In the genomic region with DNA sequence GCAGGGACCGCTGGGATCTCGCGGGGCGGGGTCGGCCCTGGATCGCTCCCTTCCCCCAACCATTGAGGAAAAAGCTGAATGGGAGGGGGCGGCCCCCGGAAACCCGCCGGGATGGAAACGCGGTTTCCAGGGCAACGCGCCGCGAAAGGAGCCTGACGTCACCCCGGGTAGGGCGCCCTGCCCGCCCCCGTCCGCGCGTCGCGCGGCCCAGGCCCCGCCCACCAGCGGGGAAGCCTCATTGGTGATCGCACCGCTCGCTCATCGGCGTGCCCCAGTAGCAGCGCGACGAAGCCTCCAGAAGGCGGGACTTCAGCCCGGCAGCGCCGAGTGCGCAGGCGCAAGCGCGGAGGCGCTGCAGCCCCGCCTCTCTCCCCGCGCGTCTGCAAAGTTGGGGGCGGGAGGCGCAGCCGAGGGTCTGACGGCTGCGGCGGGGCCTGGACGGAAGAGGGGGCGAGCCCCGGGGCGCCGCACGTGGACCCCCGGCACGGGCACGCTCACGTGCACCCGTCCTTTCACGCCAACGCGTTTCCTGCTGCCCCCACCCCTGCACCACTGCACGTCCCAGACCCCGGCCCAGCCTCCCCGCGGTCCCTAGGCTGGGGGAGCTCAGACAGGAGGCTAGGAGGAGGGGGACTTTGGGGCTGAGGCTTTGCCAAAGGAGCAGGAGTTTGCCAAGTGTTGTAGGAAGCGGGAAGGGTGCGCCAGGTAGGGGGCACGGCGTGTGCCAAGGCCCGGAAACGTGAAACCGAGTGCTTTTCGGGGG, we compare ENCODE assay signal across 8 cellular contexts. TPM values are rescaled to one million over a fixed set of nuclear protein-coding genes. Genes with fewer than 3 reads are reported as not detected.
A peak's percentile ranks its signal among the peaks of the same experiment; 100 is the strongest.
DNase-seq lines count a peak whose midpoint lies in the region; ATAC-seq and TF ChIP-seq lines count a peak whose summit lies in the region.

No MANE protein-coding gene starts in this region.

- TF ChIP-seq CTCF in colonic mucosa (IDR thresholded peaks at IDR 0.05): no peak

- H3K9me3 ChIP-seq in colonic mucosa: no peaks in the 10 kb centered on the region

- H3K4me1 ChIP-seq in colonic mucosa: peaks cover 25% of the 10 kb centered on the region

- peak overlapping the region; percentile 54 for H3K4me3 ChIP-seq in colonic mucosa

- no peaks in the 10 kb centered on the region for H3K27me3 ChIP-seq in colonic mucosa

- H3K9ac ChIP-seq in colonic mucosa (ENCODE audit: low read depth in 2 of 2, low read length in 2 of 2): peak overlapping the region; percentile 98 to 100

- H3K27ac ChIP-seq in colonic mucosa: peak overlapping the region; percentile 91

- H3K9me3 Mint-ChIP-seq in activated CD4-positive, alpha-beta T cell treated with anti-CD3 and anti-CD28 coated beads, Interleukin-2, amount 10 ng/mL, durations not matched to agents 24 days and 14 days: no peaks in the 10 kb centered on the region

- DNase-seq in Ammon's horn (ENCODE audit: low spot score) (peak; percentile 97), GM19240 (ENCODE audit: insufficient read length, low spot score) (peak; percentile 94), NCI-H526 treated with DMSO at 0.1 percent for 48 hours (lab: John Stamatoyannopoulos, UW) (peak; percentile 60), colonic mucosa (peak; percentile 97), left lobe of liver (ENCODE audit: low spot score) (peak; percentile 98)
- DNase-seq in activated CD4-positive, alpha-beta T cell treated with anti-CD3 and anti-CD28 coated beads, Interleukin-2, amount 10 ng/mL, durations not matched to agents 24 days and 14 days: peak; percentile 99
- peak; percentile 97 for DNase-seq in stimulated activated CD4-positive, alpha-beta T cell treated with anti-CD3 and anti-CD28 coated beads, Interleukin-2, amount 100 ng/mL, for 24 hours

- ATAC-seq in HG03460 (IDR thresholded peaks at IDR 0.05; ENCODE audit: unreplicated experiment): peak; percentile 45
- ATAC-seq in left lobe of liver: peak; percentile 70

- peak overlapping the region; percentile 91 for H3K4me3 Mint-ChIP-seq in activated CD4-positive, alpha-beta T cell treated with anti-CD3 and anti-CD28 coated beads, Interleukin-2, amount 10 ng/mL, durations not matched to agents 24 days and 14 days

- H3K36me3 Mint-ChIP-seq in activated CD4-positive, alpha-beta T cell treated with anti-CD3 and anti-CD28 coated beads, Interleukin-2, amount 10 ng/mL, durations not matched to agents 24 days and 14 days (ENCODE audit: low read depth): peaks cover 21% of the 10 kb centered on the region

- intact Hi-C loops in activated CD4-positive, alpha-beta T cell treated with anti-CD3 and anti-CD28 coated beads, Interleukin-2, amount 10 ng/mL, durations not matched to agents 24 days and 14 days (cut with micrococcal nuclease): loop anchor here (1.0 kb wide), 1 partner anchor 8 kb away; the partner anchor contains the start of gene CIRBP
- intact Hi-C loops in colonic mucosa (cut with DNase I): no loop called here

- H3K36me3 ChIP-seq in colonic mucosa: peaks cover 8% of the 10 kb centered on the region

- peak overlapping the region; percentile 92 for H3K27ac Mint-ChIP-seq in activated CD4-positive, alpha-beta T cell treated with anti-CD3 and anti-CD28 coated beads, Interleukin-2, amount 10 ng/mL, durations not matched to agents 24 days and 14 days

- no peaks in the 10 kb centered on the region for H3K27me3 Mint-ChIP-seq in activated CD4-positive, alpha-beta T cell treated with anti-CD3 and anti-CD28 coated beads, Interleukin-2, amount 10 ng/mL, durations not matched to agents 24 days and 14 days

- H3K4me1 Mint-ChIP-seq in activated CD4-positive, alpha-beta T cell treated with anti-CD3 and anti-CD28 coated beads, Interleukin-2, amount 10 ng/mL, durations not matched to agents 24 days and 14 days: peaks cover 42% of the 10 kb centered on the region

RNA-seq across cellular contexts. Expression of gene CIRBP, which starts 8.2 kb away (rescaled TPM):
- total RNA-seq in activated CD4-positive, alpha-beta T cell treated with anti-CD3 and anti-CD28 coated beads, Interleukin-2, amount 10 ng/mL, durations not matched to agents 24 days and 14 days: 237 TPM in 2 replicates
- total RNA-seq in colonic mucosa (100 to 1,000 TPM; 163 to 179 TPM), left lobe of liver (125 TPM)

RNA-seq across cellular contexts. Expression of gene MIDN, which starts 12.5 kb away (rescaled TPM):
- total RNA-seq in activated CD4-positive, alpha-beta T cell treated with anti-CD3 and anti-CD28 coated beads, Interleukin-2, amount 10 ng/mL, durations not matched to agents 24 days and 14 days: 72.3 and 82.4 TPM in 2 replicates
- total RNA-seq in colonic mucosa (100 to 1,000 TPM; 172 to 177 TPM), left lobe of liver (51.7 TPM)

RNA-seq across cellular contexts. Expression of gene FAM174C, which starts 14.4 kb away (rescaled TPM):
- total RNA-seq in activated CD4-positive, alpha-beta T cell treated with anti-CD3 and anti-CD28 coated beads, Interleukin-2, amount 10 ng/mL, durations not matched to agents 24 days and 14 days: 115 and 126 TPM in 2 replicates
- total RNA-seq in colonic mucosa (100 to 1,000 TPM in 1 of 2 donors, 10 to 100 TPM in 1; 41.8 to 114 TPM), left lobe of liver (48.0 TPM)

RNA-seq across cellular contexts. Expression of gene ATP5F1D, which starts 19.4 kb away (rescaled TPM):
- 254 and 269 TPM in 2 replicates for total RNA-seq in activated CD4-positive, alpha-beta T cell treated with anti-CD3 and anti-CD28 coated beads, Interleukin-2, amount 10 ng/mL, durations not matched to agents 24 days and 14 days
- total RNA-seq in colonic mucosa (100 to 1,000 TPM; 359 to 627 TPM), left lobe of liver (282 TPM)

RNA-seq across cellular contexts. Expression of gene CBARP, which starts 23.1 kb away (rescaled TPM):
- 1.7 and 1.9 TPM in 2 replicates for total RNA-seq in activated CD4-positive, alpha-beta T cell treated with anti-CD3 and anti-CD28 coated beads, Interleukin-2, amount 10 ng/mL, durations not matched to agents 24 days and 14 days
- total RNA-seq in colonic mucosa: under 1 TPM; 0.22 to 0.48 TPM
- 0.38 TPM for total RNA-seq in left lobe of liver

Comparison
In these comparisons a context has a peak if more than half of its experiments do, and no peak if none do; other contexts are left out.
1. Peak in every context shown above with its lines: DNase-seq, ATAC-seq, H3K4me3 ChIP-seq and H3K27ac ChIP-seq.